ENCODE assay signal across 1 cellular context in genomic region chr14:105851716-105852377, GRCh38.
TF ChIP-seq lines count a peak whose summit lies in the region.

No MANE protein-coding gene starts in this region.

TF ChIP-seq in WTC11, 78 proteins besides CTCF, POLR2A, EP300 and RAD21 (continued from another document):
- TF ChIP-seq ARID4B (CRISPR knock-in tag; IDR thresholded peaks at IDR 0.05; ENCODE audit: borderline replicate concordance): no peak
- TF ChIP-seq FOXK1 (CRISPR knock-in tag; IDR thresholded peaks at IDR 0.05): no peak
- no peak for TF ChIP-seq PRRX2 (CRISPR knock-in tag; IDR thresholded peaks at IDR 0.05)
- no peak for TF ChIP-seq ZNF396 (CRISPR knock-in tag; IDR thresholded peaks at IDR 0.05; ENCODE audit: borderline replicate concordance)
